8 cellular contexts compared by ENCODE assay signal in genomic region chr5:176447982-176448608, GRCh38. TPM values are rescaled to one million over a fixed set of nuclear protein-coding genes. Genes with fewer than 3 reads are reported as not detected.
DNase-seq lines count a peak whose midpoint lies in the region; ATAC-seq and TF ChIP-seq lines count a peak whose summit lies in the region.

Gene FAF2, plus strand, starts transcription at chr5:176448385. Its CDS starts 23 bp downstream, at chr5:176448408.

- intact Hi-C loops in activated CD4-positive, alpha-beta T cell treated with anti-CD3 and anti-CD28 coated beads, Interleukin-2, amount 10 ng/mL, durations not matched to agents 24 days and 14 days (cut with micrococcal nuclease) = loop anchor here (1.0 to 2.0 kb wide), 5 partner anchors 32 to 94 kb away; partner anchors contain the start of genes CLTB, HIGD2A, KIAA1191 and NOP16

- H3K4me3 ChIP-seq in coronary artery = peak within 1 kb of the TSS; percentile 93

- H3K4me3 Mint-ChIP-seq in activated CD4-positive, alpha-beta T cell treated with anti-CD3 and anti-CD28 coated beads, Interleukin-2, amount 10 ng/mL, durations not matched to agents 24 days and 14 days = peak within 1 kb of the TSS; percentile 93

- H3K4me1 Mint-ChIP-seq in activated CD4-positive, alpha-beta T cell treated with anti-CD3 and anti-CD28 coated beads, Interleukin-2, amount 10 ng/mL, durations not matched to agents 24 days and 14 days = peaks cover 30% of the 10 kb centered on the region

- ATAC-seq in GM19328 (IDR thresholded peaks at IDR 0.05; ENCODE audit: unreplicated experiment) (peak; percentile 94), HG03520 (IDR thresholded peaks at IDR 0.05; ENCODE audit: unreplicated experiment) (peak; percentile 91)

- peak within 1 kb of the TSS; percentile 94 for H3K27ac Mint-ChIP-seq in activated CD4-positive, alpha-beta T cell treated with anti-CD3 and anti-CD28 coated beads, Interleukin-2, amount 10 ng/mL, durations not matched to agents 24 days and 14 days

- peaks cover under 1% of the 10 kb centered on the region for H3K9me3 Mint-ChIP-seq in activated CD4-positive, alpha-beta T cell treated with anti-CD3 and anti-CD28 coated beads, Interleukin-2, amount 10 ng/mL, durations not matched to agents 24 days and 14 days

- H3K27ac ChIP-seq in C4-2B (peak within 1 kb of the TSS; percentile 96), coronary artery (peak within 1 kb of the TSS; percentile 87 to 96), layer of hippocampus (ENCODE audit: low read depth, low read length) (peak within 1 kb of the TSS; percentile 97)

- DNase-seq in NCI-H526 treated with DMSO at 0.1 percent for 48 hours (lab: John Stamatoyannopoulos, UW) (peak; percentile 82), coronary artery (ENCODE audit: low spot score) (peak; percentile 98)
- peak; percentile 100 for DNase-seq in activated CD4-positive, alpha-beta T cell treated with anti-CD3 and anti-CD28 coated beads, Interleukin-2, amount 10 ng/mL, durations not matched to agents 24 days and 14 days
- peak; percentile 96 to 98 for DNase-seq in stimulated activated CD4-positive, alpha-beta T cell treated with anti-CD3 and anti-CD28 coated beads, Interleukin-1b, Interleukin-23, amount 100 ng/mL, for 4 hours (ENCODE audit: low read depth in 2 of 2)

- H3K27me3 ChIP-seq in layer of hippocampus (ENCODE audit: control insufficient read depth, insufficient read depth, low read length) = no peaks in the 10 kb centered on the region

- H3K36me3 Mint-ChIP-seq in activated CD4-positive, alpha-beta T cell treated with anti-CD3 and anti-CD28 coated beads, Interleukin-2, amount 10 ng/mL, durations not matched to agents 24 days and 14 days (ENCODE audit: low read depth) = peaks cover 19% of the 10 kb centered on the region

- H3K27me3 Mint-ChIP-seq in activated CD4-positive, alpha-beta T cell treated with anti-CD3 and anti-CD28 coated beads, Interleukin-2, amount 10 ng/mL, durations not matched to agents 24 days and 14 days = peaks cover 2% of the 10 kb centered on the region

- TF ChIP-seq CTCF in C4-2B (conservative IDR thresholded peaks at IDR 0.05) (peak; percentile 100), coronary artery (IDR thresholded peaks at IDR 0.05) (peak; percentile 97)

RNA-seq across cellular contexts. Expression of gene FAF2, which starts in this region (rescaled TPM):
- total RNA-seq in activated CD4-positive, alpha-beta T cell treated with anti-CD3 and anti-CD28 coated beads, Interleukin-2, amount 10 ng/mL, durations not matched to agents 24 days and 14 days = 42.8 and 43.9 TPM in 2 replicates

Comparison
In these comparisons a context has a peak if more than half of its experiments do, and no peak if none do; other contexts are left out.
1. Peak in every context shown above with its lines: DNase-seq, ATAC-seq, H3K4me3 ChIP-seq and H3K27ac ChIP-seq.